ENCODE assay signal across 8 cellular contexts in genomic region chr3:113746955-113747718, GRCh38. TPM values are rescaled to one million over a fixed set of nuclear protein-coding genes. Genes with fewer than 3 reads are reported as not detected.
DNase-seq lines count a peak whose midpoint lies in the region; ATAC-seq and TF ChIP-seq lines count a peak whose summit lies in the region.

Gene ATP6V1A, plus strand, starts transcription at chr3:113747035. Its CDS starts 31,719 bp downstream, at chr3:113778754.

- peaks cover 18% of the 10 kb centered on the region for H3K27me3 Mint-ChIP-seq in GM23338 (ENCODE audit: insufficient read depth, low read depth, poor library complexity)
- no peaks in the 10 kb centered on the region for H3K27me3 Mint-ChIP-seq in dendritic cell treated with granulocyte-macrophage colony-stimulating factor and Interleukin-4, amounts not matched to agents 40 ng/mL and 50 ng/mL, for 4 days

- WGBS in lung, 2 donors: 0 to 1% methylated on average over 23 to 31 of the region's 31 CpGs

- H3K27ac ChIP-seq in GM23338 (ENCODE audit: low read depth) (peak within 1 kb of the TSS; percentile 100), lung (ENCODE audit: low read depth in 1 of 2, low read length in 1 of 2) (peak within 1 kb of the TSS; percentile 98 to 99)

- H3K9me3 ChIP-seq in Loucy (ENCODE audit: insufficient read depth, low read depth, low read length): no peaks in the 10 kb centered on the region
- H3K9me3 ChIP-seq in lung (ENCODE audit: control insufficient read depth in 2 of 2, insufficient read depth in 1 of 2, low read length in 1 of 2): no peaks in the 10 kb centered on the region

- ATAC-seq in GM23338 (peak; percentile 57), lung (ENCODE audit: insufficient read depth, low FRiP score) (peak; percentile 70)

- H3K36me3 Mint-ChIP-seq in GM23338 (ENCODE audit: low read depth): peaks cover 14% of the 10 kb centered on the region
- peaks cover 27% of the 10 kb centered on the region for H3K36me3 Mint-ChIP-seq in dendritic cell treated with granulocyte-macrophage colony-stimulating factor and Interleukin-4, amounts not matched to agents 40 ng/mL and 50 ng/mL, for 4 days (ENCODE audit: low read depth)

- intact Hi-C loops in dendritic cell treated with granulocyte-macrophage colony-stimulating factor and Interleukin-4, amounts not matched to agents 40 ng/mL and 50 ng/mL, for 4 days (cut with micrococcal nuclease): loop anchor here (1.0 to 10.0 kb wide), 4 partner anchors 51 to 1398 kb away; partner anchors contain the start of genes CCDC191, QTRT2, USF3 and ZBTB20

- H3K79me2 ChIP-seq in GM23338 (replicated peaks; ENCODE audit: insufficient read depth) (peaks cover 81% of the 10 kb centered on the region), Loucy (ENCODE audit: insufficient read depth, low read length) (peaks cover 56% of the 10 kb centered on the region)

- H3F3A ChIP-seq in GM23338 (replicated peaks; ENCODE audit: low read depth) (no peaks in the 10 kb centered on the region), Loucy (ENCODE audit: low read depth) (no peaks in the 10 kb centered on the region)

- H3K9ac ChIP-seq in Loucy (ENCODE audit: low read depth, low read length, poor library complexity, severe bottlenecking): peak within 1 kb of the TSS; percentile 99

- H2AFZ ChIP-seq in GM23338: peak within 1 kb of the TSS; percentile 4; the same call in 1 of the 2 replicates
- H2AFZ ChIP-seq in Loucy (ENCODE audit: low read length): peak within 1 kb of the TSS; percentile 99

- DNase-seq in GM23338 (ENCODE audit: low spot score): peak; percentile 77
- peak; percentile 72 for DNase-seq in activated CD4-positive, alpha-beta T cell treated with anti-CD3 and anti-CD28 coated beads for 48 hours
- peak; percentile 73 for DNase-seq in lung (ENCODE audit: low spot score)
- peak; percentile 31 to 51 (median 50) for DNase-seq in stimulated activated CD4-positive, alpha-beta T cell treated with anti-CD3 and anti-CD28 coated beads, TNF-alpha, amount 100 ng/mL, for 48 hours (ENCODE audit: low read depth in 3 of 3)
- no peak for DNase-seq in UCSD-AML1 (lab: John Stamatoyannopoulos, UW; ENCODE audit: unreplicated experiment)

- H3K4me1 ChIP-seq in GM23338 (ENCODE audit: insufficient read depth) (peaks cover 27% of the 10 kb centered on the region), Loucy (ENCODE audit: insufficient read depth, low read length, poor library complexity, severe bottlenecking) (peaks cover 52% of the 10 kb centered on the region), lung (ENCODE audit: control insufficient read depth in 2 of 2, insufficient read depth in 2 of 2, low read length in 2 of 2) (peaks cover 0 to 3% of the 10 kb centered on the region in 2 donors)

- H3K4me3 ChIP-seq in GM23338 (peak within 1 kb of the TSS; percentile 80), Loucy (ENCODE audit: low read length, poor library complexity, severe bottlenecking) (peak within 1 kb of the TSS; percentile 96), lung (peak within 1 kb of the TSS; percentile 93)

- peaks cover 34% of the 10 kb centered on the region for H3K4me1 Mint-ChIP-seq in GM23338
- peaks cover 54% of the 10 kb centered on the region for H3K4me1 Mint-ChIP-seq in dendritic cell treated with granulocyte-macrophage colony-stimulating factor and Interleukin-4, amounts not matched to agents 40 ng/mL and 50 ng/mL, for 4 days (ENCODE audit: low read depth)

- no peaks in the 10 kb centered on the region for H3K36me3 ChIP-seq in GM23338 (ENCODE audit: insufficient read depth)
- H3K36me3 ChIP-seq in Loucy (ENCODE audit: insufficient read depth, low read length): no peaks in the 10 kb centered on the region
- no peaks in the 10 kb centered on the region for H3K36me3 ChIP-seq in lung (ENCODE audit: control insufficient read depth in 2 of 2, insufficient read depth in 2 of 2, low read length in 2 of 2)

- H3K27me3 ChIP-seq in GM23338 (ENCODE audit: insufficient read depth): no peaks in the 10 kb centered on the region
- no peaks in the 10 kb centered on the region for H3K27me3 ChIP-seq in Loucy (ENCODE audit: insufficient read depth, low read length, poor library complexity, severe bottlenecking)
- no peaks in the 10 kb centered on the region for H3K27me3 ChIP-seq in lung (ENCODE audit: control insufficient read depth, insufficient read depth)

- H3K9me3 Mint-ChIP-seq in GM23338: peaks cover 2% of the 10 kb centered on the region; the same call in 2 of the 3 replicates
- H3K9me3 Mint-ChIP-seq in dendritic cell treated with granulocyte-macrophage colony-stimulating factor and Interleukin-4, amounts not matched to agents 40 ng/mL and 50 ng/mL, for 4 days: no peaks in the 10 kb centered on the region

- H4K20me1 ChIP-seq in GM23338 (replicated peaks; ENCODE audit: insufficient read depth) (peaks cover 23% of the 10 kb centered on the region), Loucy (ENCODE audit: insufficient read depth, low read length, poor library complexity, severe bottlenecking) (peaks cover 29% of the 10 kb centered on the region)

- TF ChIP-seq CTCF in GM23338 (conservative IDR thresholded peaks at IDR 0.05; ENCODE audit: low read depth in 2 of 2): no peak
- no peak for TF ChIP-seq CTCF in Loucy (conservative IDR thresholded peaks at IDR 0.05; ENCODE audit: low read length)
- no peak for TF ChIP-seq CTCF in lung (IDR thresholded peaks at IDR 0.05; ENCODE audit: control extremely low read depth, extremely low read depth)

- H3K4me2 ChIP-seq in GM23338: peak within 1 kb of the TSS; percentile 81
- peak within 1 kb of the TSS; percentile 84 for H3K4me2 ChIP-seq in Loucy (ENCODE audit: low read depth, low read length, poor library complexity, severe bottlenecking)

- H3K9me2 ChIP-seq in GM23338 (ENCODE audit: insufficient read depth): no peaks in the 10 kb centered on the region
- H3K9me2 ChIP-seq in Loucy (replicated peaks; ENCODE audit: low read depth, low read length): no peaks in the 10 kb centered on the region

- peak; percentile 37 for TF ChIP-seq POLR2A in GM10847 (IDR thresholded peaks at IDR 0.05; ENCODE audit: extremely low read depth, insufficient read length)

- H3K4me3 Mint-ChIP-seq in GM23338: peak within 1 kb of the TSS; percentile 100
- H3K4me3 Mint-ChIP-seq in dendritic cell treated with granulocyte-macrophage colony-stimulating factor and Interleukin-4, amounts not matched to agents 40 ng/mL and 50 ng/mL, for 4 days: peak within 1 kb of the TSS; percentile 85

- peak within 1 kb of the TSS; percentile 100 for H3K27ac Mint-ChIP-seq in GM23338
- peak within 1 kb of the TSS; percentile 100 for H3K27ac Mint-ChIP-seq in dendritic cell treated with granulocyte-macrophage colony-stimulating factor and Interleukin-4, amounts not matched to agents 40 ng/mL and 50 ng/mL, for 4 days

TF ChIP-seq in GM23338, 12 proteins besides CTCF, POLR2A, EP300 and RAD21:
- TF ChIP-seq ZNF331 (CRISPR knock-in tag; IDR thresholded peaks at IDR 0.05; ENCODE audit: low read depth) (no peak), POLR2AphosphoS5 (IDR thresholded peaks at IDR 0.05; ENCODE audit: low read depth) (peak; percentile 82), STAT1 (IDR thresholded peaks at IDR 0.05; ENCODE audit: unreplicated experiment) (no peak)

RNA-seq across cellular contexts. Expression of gene ATP6V1A, which starts in this region (rescaled TPM):
- 80.8 and 87.3 TPM in 2 replicates for total RNA-seq in GM23338 (2014; rRNA removed; shearing (Covaris generic))
- 34.8 and 38.0 TPM in 2 replicates for polyA plus RNA-seq in GM23338 (2016; fragmentation: Nextera tagmentation; extraction: Ambion mirVana)
- total RNA-seq in lung: 10 to 100 TPM; 68.5 to 99.6 TPM
- 10 to 100 TPM; 23.1 to 32.2 TPM for polyA plus RNA-seq in lung
